1 cellular context compared by ENCODE assay signal in genomic region chr10:133359972-133360610, GRCh38.
TF ChIP-seq lines count a peak whose summit lies in the region.

No MANE protein-coding gene starts in this region.

TF ChIP-seq in HEK293, 187 proteins besides CTCF, POLR2A, EP300 and RAD21 (continued from another document):
- TF ChIP-seq ZNF704 (tag by site-specific recombination; IDR thresholded peaks at IDR 0.05) (no peak), ZFP41 (tag by site-specific recombination; IDR thresholded peaks at IDR 0.05; ENCODE audit: borderline replicate concordance) (no peak), ZXDB (tag by site-specific recombination; IDR thresholded peaks at IDR 0.05) (no peak), TSHZ1 (tag by site-specific recombination; IDR thresholded peaks at IDR 0.05; ENCODE audit: borderline replicate concordance) (no peak), ZNF664 (tag by site-specific recombination; IDR thresholded peaks at IDR 0.05) (no peak), BCL11A (tag by site-specific recombination; IDR thresholded peaks at IDR 0.05; ENCODE audit: low read depth) (no peak), ZBTB49 (tag by site-specific recombination; IDR thresholded peaks at IDR 0.05; ENCODE audit: low read depth) (no peak)
TF ChIP-seq in HEK293: peak in this region for 2.
